ENCODE assay signal across 1 cellular context in the genomic region with DNA sequence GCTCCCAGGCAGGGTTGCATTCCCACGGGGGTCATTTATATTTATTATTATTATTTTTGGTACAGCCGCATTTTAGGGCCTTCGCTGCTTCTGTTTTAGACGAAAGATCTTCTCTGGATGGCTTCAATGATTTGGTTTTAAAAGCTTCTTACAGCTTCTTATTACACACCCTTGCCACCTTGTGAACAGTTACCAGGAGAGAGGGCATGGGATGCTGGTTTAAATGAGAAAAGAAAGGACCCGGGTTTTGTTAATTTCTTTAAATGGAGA.
TF ChIP-seq lines count a peak whose summit lies in the region.

No MANE protein-coding gene starts in this region.

TF ChIP-seq in GM12878, 131 proteins besides CTCF, POLR2A, EP300 and RAD21 (continued from another document):
- TF ChIP-seq, protein P1, sequence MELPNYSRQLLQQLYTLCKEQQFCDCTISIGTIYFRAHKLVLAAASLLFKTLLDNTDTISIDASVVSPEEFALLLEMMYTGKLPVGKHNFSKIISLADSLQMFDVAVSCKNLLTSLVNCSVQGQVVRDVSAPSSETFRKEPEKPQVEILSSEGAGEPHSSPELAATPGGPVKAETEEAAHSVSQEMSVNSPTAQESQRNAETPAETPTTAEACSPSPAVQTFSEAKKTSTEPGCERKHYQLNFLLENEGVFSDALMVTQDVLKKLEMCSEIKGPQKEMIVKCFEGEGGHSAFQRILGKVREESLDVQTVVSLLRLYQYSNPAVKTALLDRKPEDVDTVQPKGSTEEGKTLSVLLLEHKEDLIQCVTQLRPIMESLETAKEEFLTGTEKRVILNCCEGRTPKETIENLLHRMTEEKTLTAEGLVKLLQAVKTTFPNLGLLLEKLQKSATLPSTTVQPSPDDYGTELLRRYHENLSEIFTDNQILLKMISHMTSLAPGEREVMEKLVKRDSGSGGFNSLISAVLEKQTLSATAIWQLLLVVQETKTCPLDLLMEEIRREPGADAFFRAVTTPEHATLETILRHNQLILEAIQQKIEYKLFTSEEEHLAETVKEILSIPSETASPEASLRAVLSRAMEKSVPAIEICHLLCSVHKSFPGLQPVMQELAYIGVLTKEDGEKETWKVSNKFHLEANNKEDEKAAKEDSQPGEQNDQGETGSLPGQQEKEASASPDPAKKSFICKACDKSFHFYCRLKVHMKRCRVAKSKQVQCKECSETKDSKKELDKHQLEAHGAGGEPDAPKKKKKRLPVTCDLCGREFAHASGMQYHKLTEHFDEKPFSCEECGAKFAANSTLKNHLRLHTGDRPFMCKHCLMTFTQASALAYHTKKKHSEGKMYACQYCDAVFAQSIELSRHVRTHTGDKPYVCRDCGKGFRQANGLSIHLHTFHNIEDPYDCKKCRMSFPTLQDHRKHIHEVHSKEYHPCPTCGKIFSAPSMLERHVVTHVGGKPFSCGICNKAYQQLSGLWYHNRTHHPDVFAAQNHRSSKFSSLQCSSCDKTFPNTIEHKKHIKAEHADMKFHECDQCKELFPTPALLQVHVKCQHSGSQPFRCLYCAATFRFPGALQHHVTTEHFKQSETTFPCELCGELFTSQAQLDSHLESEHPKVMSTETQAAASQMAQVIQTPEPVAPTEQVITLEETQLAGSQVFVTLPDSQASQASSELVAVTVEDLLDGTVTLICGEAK (IDR thresholded peaks at IDR 0.05; ENCODE audit: borderline replicate concordance) = no peak
- no peak for TF ChIP-seq CEBPB (IDR thresholded peaks at IDR 0.05; ENCODE audit: borderline replicate concordance in 1 of 2, low read depth in 2 of 2, low read length in 2 of 2)
TF ChIP-seq in GM12878: peak in this region for 0.
